Comparison of ENCODE assay signal across 28 cellular contexts in the genomic region with DNA sequence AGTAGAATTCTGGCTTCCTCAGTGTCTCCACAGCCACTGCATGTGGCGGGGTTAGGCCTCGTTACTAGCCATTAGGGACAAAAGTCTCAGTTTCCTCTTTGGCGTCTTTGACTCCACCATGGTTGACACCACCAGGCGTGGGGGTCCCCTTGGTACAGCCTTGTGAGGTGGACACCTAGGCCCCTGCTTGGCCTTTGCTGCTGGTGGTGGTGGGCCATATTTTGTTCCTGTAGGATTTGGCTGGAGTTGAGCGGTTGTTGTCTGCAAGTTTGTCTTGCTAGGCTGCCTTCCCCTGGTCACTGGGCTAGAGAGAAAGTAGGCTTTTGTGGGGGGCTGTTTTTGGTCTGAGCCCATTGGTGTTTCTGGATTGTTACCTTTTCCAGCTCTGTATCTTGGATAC.
"Had no signal": no experiment of that assay in that cellular context is flagged by ENCODE, and none has a peak within 500 bp of the region (broad histone marks: within the 10 kb centered on the region; RNA-seq: fewer than 3 reads in every experiment).

No MANE protein-coding gene starts in this region.

- H3K27ac Mint-ChIP-seq: stimulated activated effector memory CD8-positive, alpha-beta T cell treated with anti-CD3 and anti-CD28 coated beads, Interleukin-12 subunit alpha, Interleukin-12 subunit beta, amount 100 ng/mL, for 72 hours; stimulated activated memory B cell treated with anti-CD40 and anti-IgM and Interleukin-4, amounts not matched to agents 10 μg/mL and 1 μg/mL and 100 μg/mL, for 72 hours; stimulated activated naive B cell treated with anti-CD40 and anti-IgM and Interleukin-4, amounts not matched to agents 10 μg/mL and 1 μg/mL and 100 μg/mL, for 72 hours; stimulated activated naive CD8-positive, alpha-beta T cell treated with anti-CD3 and anti-CD28 coated beads, Interleukin-15, amount 100 ng/mL, for 72 hours; stimulated activated naive CD8-positive, alpha-beta T cell treated with anti-CD3 and anti-CD28 coated beads, Interleukin-15, Interleukin-2, amounts not matched to agents 100 ng/mL and 50 ng/mL, for 24 hours; type B pancreatic cell had no signal

- ATAC-seq: stimulated activated effector memory CD8-positive, alpha-beta T cell treated with anti-CD3 and anti-CD28 coated beads, Interleukin-12 subunit alpha, Interleukin-12 subunit beta, amount 100 ng/mL, for 72 hours; stimulated activated memory B cell treated with anti-CD40 and anti-IgM and Interleukin-4, amounts not matched to agents 10 μg/mL and 1 μg/mL and 100 μg/mL, for 72 hours; stimulated activated naive B cell treated with anti-CD40 and anti-IgM and Interleukin-4, amounts not matched to agents 10 μg/mL and 1 μg/mL and 100 μg/mL, for 72 hours; stimulated activated naive CD8-positive, alpha-beta T cell treated with anti-CD3 and anti-CD28 coated beads, Interleukin-15, amount 100 ng/mL, for 72 hours; stimulated activated naive CD8-positive, alpha-beta T cell treated with anti-CD3 and anti-CD28 coated beads, Interleukin-15, Interleukin-2, amounts not matched to agents 100 U/mL and 50 U/mL, for 24 hours; upper lobe of right lung had no signal

- H3K4me3 ChIP-seq: stomach, suprapubic skin, testis, thoracic aorta, thyroid gland, tibial artery, tibial nerve, transverse colon, upper lobe of left lung, upper lobe of right lung, uterus, vagina had no signal

- H3K36me3 Mint-ChIP-seq: stimulated activated effector memory CD8-positive, alpha-beta T cell treated with anti-CD3 and anti-CD28 coated beads, Interleukin-12 subunit alpha, Interleukin-12 subunit beta, amount 100 ng/mL, for 72 hours; type B pancreatic cell had no signal

- H3K4me3 Mint-ChIP-seq: stimulated activated effector memory CD8-positive, alpha-beta T cell treated with anti-CD3 and anti-CD28 coated beads, Interleukin-12 subunit alpha, Interleukin-12 subunit beta, amount 100 ng/mL, for 72 hours; stimulated activated memory B cell treated with anti-CD40 and anti-IgM and Interleukin-4, amounts not matched to agents 10 μg/mL and 1 μg/mL and 100 μg/mL, for 72 hours; stimulated activated naive B cell treated with anti-CD40 and anti-IgM and Interleukin-4, amounts not matched to agents 10 μg/mL and 1 μg/mL and 100 μg/mL, for 72 hours; stimulated activated naive CD8-positive, alpha-beta T cell treated with anti-CD3 and anti-CD28 coated beads, Interleukin-15, amount 100 ng/mL, for 72 hours; stimulated activated naive CD8-positive, alpha-beta T cell treated with anti-CD3 and anti-CD28 coated beads, Interleukin-15, Interleukin-2, amounts not matched to agents 100 ng/mL and 50 ng/mL, for 24 hours; type B pancreatic cell had no signal

- H3K27me3 Mint-ChIP-seq: stimulated activated memory B cell treated with anti-CD40 and anti-IgM and Interleukin-4, amounts not matched to agents 10 μg/mL and 1 μg/mL and 100 μg/mL, for 72 hours; stimulated activated naive B cell treated with anti-CD40 and anti-IgM and Interleukin-4, amounts not matched to agents 10 μg/mL and 1 μg/mL and 100 μg/mL, for 72 hours; stimulated activated naive CD8-positive, alpha-beta T cell treated with anti-CD3 and anti-CD28 coated beads, Interleukin-15, amount 100 ng/mL, for 72 hours; stimulated activated naive CD8-positive, alpha-beta T cell treated with anti-CD3 and anti-CD28 coated beads, Interleukin-15, Interleukin-2, amounts not matched to agents 100 ng/mL and 50 ng/mL, for 24 hours; type B pancreatic cell had no signal

- H3K9me3 Mint-ChIP-seq: stimulated activated effector memory CD8-positive, alpha-beta T cell treated with anti-CD3 and anti-CD28 coated beads, Interleukin-12 subunit alpha, Interleukin-12 subunit beta, amount 100 ng/mL, for 72 hours; stimulated activated memory B cell treated with anti-CD40 and anti-IgM and Interleukin-4, amounts not matched to agents 10 μg/mL and 1 μg/mL and 100 μg/mL, for 72 hours; stimulated activated naive B cell treated with anti-CD40 and anti-IgM and Interleukin-4, amounts not matched to agents 10 μg/mL and 1 μg/mL and 100 μg/mL, for 72 hours; stimulated activated naive CD8-positive, alpha-beta T cell treated with anti-CD3 and anti-CD28 coated beads, Interleukin-15, amount 100 ng/mL, for 72 hours; stimulated activated naive CD8-positive, alpha-beta T cell treated with anti-CD3 and anti-CD28 coated beads, Interleukin-15, Interleukin-2, amounts not matched to agents 100 ng/mL and 50 ng/mL, for 24 hours had no signal

- H3K27ac ChIP-seq: stomach, suprapubic skin, testis, thoracic aorta, thyroid gland, tibial artery, tibial nerve, transverse colon, upper lobe of left lung, upper lobe of right lung, uterus, vagina had no signal

- H3K9me3 ChIP-seq: stomach, suprapubic skin, testis, thoracic aorta, thyroid gland, tibial artery, transverse colon, upper lobe of left lung, upper lobe of right lung, uterus, vagina had no signal

- H3K36me3 ChIP-seq: stomach, suprapubic skin, thoracic aorta, thyroid gland, tibial artery, tibial nerve, transverse colon, upper lobe of left lung, upper lobe of right lung, uterus, vagina had no signal

- H3K4me1 ChIP-seq: stomach, testis, tibial artery, tibial nerve, upper lobe of right lung, uterus, vagina had no signal

- H3K4me1 Mint-ChIP-seq: stimulated activated naive CD8-positive, alpha-beta T cell treated with anti-CD3 and anti-CD28 coated beads, Interleukin-15, amount 100 ng/mL, for 72 hours had no signal

- H3K27me3 ChIP-seq: stomach, suprapubic skin, testis, thyroid gland, tibial artery, tibial nerve, transverse colon, upper lobe of left lung, upper lobe of right lung, uterus, vagina had no signal

- DNase-seq: stimulated activated CD4-positive, alpha-beta T cell treated with anti-CD3 and anti-CD28 coated beads, Interleukin-2, amount 100 ng/mL, for 48 hours; stimulated activated CD4-positive, alpha-beta T cell treated with anti-CD3 and anti-CD28 coated beads, Interleukin-4, amount 100 ng/mL, for 1 hour; stimulated activated CD4-positive, alpha-beta T cell treated with anti-CD3 and anti-CD28 coated beads, Interleukin-4, amount 100 ng/mL, for 24 hours; stimulated activated CD4-positive, alpha-beta T cell treated with anti-CD3 and anti-CD28 coated beads, Interleukin-4, amount 100 ng/mL, for 4 hours; stimulated activated CD8-positive, alpha-beta memory T cell treated with anti-CD3 and anti-CD28 coated beads, Interleukin-4, amount 100 ng/mL, for 48 hours; stimulated activated naive B cell treated with anti-CD40 and anti-IgM and Interleukin-4, amounts not matched to agents 10 μg/mL and 1 μg/mL and 100 μg/mL, for 72 hours; stimulated activated naive CD4-positive, alpha-beta T cell; stimulated activated naive CD4-positive, alpha-beta T cell treated with Interleukin-2 at 50 U/mL for 16 hours; stimulated activated naive CD8-positive, alpha-beta T cell treated with anti-CD3 and anti-CD28 coated beads, Interleukin-15, amount 100 ng/mL, for 72 hours; stimulated activated naive CD8-positive, alpha-beta T cell treated with anti-CD3 and anti-CD28 coated beads, Interleukin-15, Interleukin-2, amounts not matched to agents 100 U/mL and 50 U/mL, for 24 hours; stomach; substantia nigra; testis; thyroid gland; tibial artery; transverse colon; trophoblast cell; upper lobe of right lung; uterus had no signal
